ENCODE assay signal across 1 cellular context in the genomic region with DNA sequence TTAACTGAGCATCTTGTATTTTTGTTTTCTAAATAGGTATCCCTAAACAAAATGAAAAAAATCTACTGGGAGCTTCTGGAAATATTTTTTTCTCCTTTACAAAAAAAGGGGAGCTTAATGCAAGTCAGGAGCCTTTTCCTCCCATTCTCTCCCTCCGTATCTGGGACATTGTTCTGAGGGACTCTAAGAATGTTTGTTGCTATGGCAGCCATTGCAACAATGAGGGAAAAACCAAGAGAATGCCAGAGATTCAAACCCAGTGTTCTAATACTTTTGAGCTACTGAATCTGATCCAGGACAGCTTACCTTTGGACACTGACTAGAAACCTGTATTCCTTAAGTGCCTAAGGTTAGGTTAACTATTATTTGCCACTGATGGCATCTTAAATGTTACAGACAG.
TF ChIP-seq lines count a peak whose summit lies in the region.

No MANE protein-coding gene starts in this region.

TF ChIP-seq in H1, 55 proteins besides CTCF, POLR2A, EP300 and RAD21:
- TF ChIP-seq EGR1 (IDR thresholded peaks at IDR 0.05; ENCODE audit: borderline replicate concordance, low read depth, low read length), result no peak
- TF ChIP-seq KDM1A (IDR thresholded peaks at IDR 0.05; ENCODE audit: borderline replicate concordance, low read length), result no peak
- no peak for TF ChIP-seq CBX8 (IDR thresholded peaks at IDR 0.05; ENCODE audit: borderline replicate concordance, low read depth, low read length)
- TF ChIP-seq, protein P1, sequence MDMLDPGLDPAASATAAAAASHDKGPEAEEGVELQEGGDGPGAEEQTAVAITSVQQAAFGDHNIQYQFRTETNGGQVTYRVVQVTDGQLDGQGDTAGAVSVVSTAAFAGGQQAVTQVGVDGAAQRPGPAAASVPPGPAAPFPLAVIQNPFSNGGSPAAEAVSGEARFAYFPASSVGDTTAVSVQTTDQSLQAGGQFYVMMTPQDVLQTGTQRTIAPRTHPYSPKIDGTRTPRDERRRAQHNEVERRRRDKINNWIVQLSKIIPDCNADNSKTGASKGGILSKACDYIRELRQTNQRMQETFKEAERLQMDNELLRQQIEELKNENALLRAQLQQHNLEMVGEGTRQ (IDR thresholded peaks at IDR 0.05; ENCODE audit: low read length), result no peak
- TF ChIP-seq CHD2 (IDR thresholded peaks at IDR 0.05; ENCODE audit: low read length), result no peak
- TF ChIP-seq YY1 (IDR thresholded peaks at IDR 0.05; ENCODE audit: low read depth, low read length), result peak; percentile 52; the same call in 1 of the 2 replicates
- TF ChIP-seq HDAC2 (IDR thresholded peaks at IDR 0.05; ENCODE audit: borderline replicate concordance in 1 of 2, low read depth in 2 of 2, low read length in 2 of 2), result no peak
- TF ChIP-seq SIX5 (IDR thresholded peaks at IDR 0.05; ENCODE audit: low read depth, low read length), result no peak
- TF ChIP-seq EZH2 (IDR thresholded peaks at IDR 0.05; ENCODE audit: low read depth, low read length, severe bottlenecking), result no peak
- TF ChIP-seq, protein P2, sequence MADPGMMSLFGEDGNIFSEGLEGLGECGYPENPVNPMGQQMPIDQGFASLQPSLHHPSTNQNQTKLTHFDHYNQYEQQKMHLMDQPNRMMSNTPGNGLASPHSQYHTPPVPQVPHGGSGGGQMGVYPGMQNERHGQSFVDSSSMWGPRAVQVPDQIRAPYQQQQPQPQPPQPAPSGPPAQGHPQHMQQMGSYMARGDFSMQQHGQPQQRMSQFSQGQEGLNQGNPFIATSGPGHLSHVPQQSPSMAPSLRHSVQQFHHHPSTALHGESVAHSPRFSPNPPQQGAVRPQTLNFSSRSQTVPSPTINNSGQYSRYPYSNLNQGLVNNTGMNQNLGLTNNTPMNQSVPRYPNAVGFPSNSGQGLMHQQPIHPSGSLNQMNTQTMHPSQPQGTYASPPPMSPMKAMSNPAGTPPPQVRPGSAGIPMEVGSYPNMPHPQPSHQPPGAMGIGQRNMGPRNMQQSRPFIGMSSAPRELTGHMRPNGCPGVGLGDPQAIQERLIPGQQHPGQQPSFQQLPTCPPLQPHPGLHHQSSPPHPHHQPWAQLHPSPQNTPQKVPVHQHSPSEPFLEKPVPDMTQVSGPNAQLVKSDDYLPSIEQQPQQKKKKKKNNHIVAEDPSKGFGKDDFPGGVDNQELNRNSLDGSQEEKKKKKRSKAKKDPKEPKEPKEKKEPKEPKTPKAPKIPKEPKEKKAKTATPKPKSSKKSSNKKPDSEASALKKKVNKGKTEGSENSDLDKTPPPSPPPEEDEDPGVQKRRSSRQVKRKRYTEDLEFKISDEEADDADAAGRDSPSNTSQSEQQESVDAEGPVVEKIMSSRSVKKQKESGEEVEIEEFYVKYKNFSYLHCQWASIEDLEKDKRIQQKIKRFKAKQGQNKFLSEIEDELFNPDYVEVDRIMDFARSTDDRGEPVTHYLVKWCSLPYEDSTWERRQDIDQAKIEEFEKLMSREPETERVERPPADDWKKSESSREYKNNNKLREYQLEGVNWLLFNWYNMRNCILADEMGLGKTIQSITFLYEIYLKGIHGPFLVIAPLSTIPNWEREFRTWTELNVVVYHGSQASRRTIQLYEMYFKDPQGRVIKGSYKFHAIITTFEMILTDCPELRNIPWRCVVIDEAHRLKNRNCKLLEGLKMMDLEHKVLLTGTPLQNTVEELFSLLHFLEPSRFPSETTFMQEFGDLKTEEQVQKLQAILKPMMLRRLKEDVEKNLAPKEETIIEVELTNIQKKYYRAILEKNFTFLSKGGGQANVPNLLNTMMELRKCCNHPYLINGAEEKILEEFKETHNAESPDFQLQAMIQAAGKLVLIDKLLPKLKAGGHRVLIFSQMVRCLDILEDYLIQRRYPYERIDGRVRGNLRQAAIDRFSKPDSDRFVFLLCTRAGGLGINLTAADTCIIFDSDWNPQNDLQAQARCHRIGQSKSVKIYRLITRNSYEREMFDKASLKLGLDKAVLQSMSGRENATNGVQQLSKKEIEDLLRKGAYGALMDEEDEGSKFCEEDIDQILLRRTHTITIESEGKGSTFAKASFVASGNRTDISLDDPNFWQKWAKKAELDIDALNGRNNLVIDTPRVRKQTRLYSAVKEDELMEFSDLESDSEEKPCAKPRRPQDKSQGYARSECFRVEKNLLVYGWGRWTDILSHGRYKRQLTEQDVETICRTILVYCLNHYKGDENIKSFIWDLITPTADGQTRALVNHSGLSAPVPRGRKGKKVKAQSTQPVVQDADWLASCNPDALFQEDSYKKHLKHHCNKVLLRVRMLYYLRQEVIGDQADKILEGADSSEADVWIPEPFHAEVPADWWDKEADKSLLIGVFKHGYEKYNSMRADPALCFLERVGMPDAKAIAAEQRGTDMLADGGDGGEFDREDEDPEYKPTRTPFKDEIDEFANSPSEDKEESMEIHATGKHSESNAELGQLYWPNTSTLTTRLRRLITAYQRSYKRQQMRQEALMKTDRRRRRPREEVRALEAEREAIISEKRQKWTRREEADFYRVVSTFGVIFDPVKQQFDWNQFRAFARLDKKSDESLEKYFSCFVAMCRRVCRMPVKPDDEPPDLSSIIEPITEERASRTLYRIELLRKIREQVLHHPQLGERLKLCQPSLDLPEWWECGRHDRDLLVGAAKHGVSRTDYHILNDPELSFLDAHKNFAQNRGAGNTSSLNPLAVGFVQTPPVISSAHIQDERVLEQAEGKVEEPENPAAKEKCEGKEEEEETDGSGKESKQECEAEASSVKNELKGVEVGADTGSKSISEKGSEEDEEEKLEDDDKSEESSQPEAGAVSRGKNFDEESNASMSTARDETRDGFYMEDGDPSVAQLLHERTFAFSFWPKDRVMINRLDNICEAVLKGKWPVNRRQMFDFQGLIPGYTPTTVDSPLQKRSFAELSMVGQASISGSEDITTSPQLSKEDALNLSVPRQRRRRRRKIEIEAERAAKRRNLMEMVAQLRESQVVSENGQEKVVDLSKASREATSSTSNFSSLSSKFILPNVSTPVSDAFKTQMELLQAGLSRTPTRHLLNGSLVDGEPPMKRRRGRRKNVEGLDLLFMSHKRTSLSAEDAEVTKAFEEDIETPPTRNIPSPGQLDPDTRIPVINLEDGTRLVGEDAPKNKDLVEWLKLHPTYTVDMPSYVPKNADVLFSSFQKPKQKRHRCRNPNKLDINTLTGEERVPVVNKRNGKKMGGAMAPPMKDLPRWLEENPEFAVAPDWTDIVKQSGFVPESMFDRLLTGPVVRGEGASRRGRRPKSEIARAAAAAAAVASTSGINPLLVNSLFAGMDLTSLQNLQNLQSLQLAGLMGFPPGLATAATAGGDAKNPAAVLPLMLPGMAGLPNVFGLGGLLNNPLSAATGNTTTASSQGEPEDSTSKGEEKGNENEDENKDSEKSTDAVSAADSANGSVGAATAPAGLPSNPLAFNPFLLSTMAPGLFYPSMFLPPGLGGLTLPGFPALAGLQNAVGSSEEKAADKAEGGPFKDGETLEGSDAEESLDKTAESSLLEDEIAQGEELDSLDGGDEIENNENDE (IDR thresholded peaks at IDR 0.05; ENCODE audit: insufficient replicate concordance, low read length), result no peak
- no peak for TF ChIP-seq ZNF274 (IDR thresholded peaks at IDR 0.05; ENCODE audit: borderline replicate concordance, extremely low read depth, low read length)
- TF ChIP-seq TEAD4 (IDR thresholded peaks at IDR 0.05; ENCODE audit: low read depth, low read length), result peak; percentile 79
- TF ChIP-seq, protein P3, sequence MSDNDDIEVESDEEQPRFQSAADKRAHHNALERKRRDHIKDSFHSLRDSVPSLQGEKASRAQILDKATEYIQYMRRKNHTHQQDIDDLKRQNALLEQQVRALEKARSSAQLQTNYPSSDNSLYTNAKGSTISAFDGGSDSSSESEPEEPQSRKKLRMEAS (IDR thresholded peaks at IDR 0.05), result no peak
